12 cellular contexts compared by ENCODE assay signal in the genomic region with DNA sequence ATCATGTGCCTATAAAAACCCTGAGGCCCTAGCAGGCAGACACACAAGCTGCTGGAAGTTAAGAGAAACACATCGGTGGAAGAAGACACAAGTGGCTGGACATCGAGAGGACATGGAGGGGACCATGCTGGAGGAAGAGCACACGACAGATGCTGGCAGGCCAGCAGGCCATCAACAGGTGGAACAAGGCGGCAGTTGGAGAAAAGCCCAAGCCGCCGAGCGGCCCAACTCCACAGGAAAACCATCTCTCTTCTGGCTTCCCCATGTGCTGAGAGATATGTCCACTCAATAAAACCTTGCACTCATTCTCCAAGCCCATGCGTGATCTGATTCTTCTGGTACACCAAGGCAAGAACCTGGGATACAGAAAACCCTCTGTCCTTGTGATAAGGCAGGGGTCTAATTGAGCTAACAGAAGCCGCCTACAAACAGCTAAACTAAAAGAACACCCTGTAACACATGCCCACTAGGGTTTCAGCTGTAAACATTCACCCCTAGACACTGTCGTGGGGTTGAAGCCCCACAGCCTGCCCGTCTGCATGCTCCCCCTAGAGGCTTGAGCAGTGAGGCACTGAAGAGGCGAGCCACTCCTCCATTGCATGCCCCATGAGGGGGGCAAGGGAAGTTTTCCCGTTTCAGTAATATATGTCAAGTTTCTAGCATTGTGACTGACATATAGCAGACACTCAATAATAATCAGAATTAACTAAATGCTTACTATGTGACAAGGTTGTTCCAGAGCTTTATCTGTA. TPM values are rescaled to one million over a fixed set of nuclear protein-coding genes. Genes with fewer than 3 reads are reported as not detected.
A peak's percentile ranks its signal among the peaks of the same experiment; 100 is the strongest.
DNase-seq lines count a peak whose midpoint lies in the region; ATAC-seq, FAIRE-seq and TF ChIP-seq lines count a peak whose summit lies in the region.
"Had no signal": no experiment of that assay in that cellular context is flagged by ENCODE, and none has a peak within 500 bp of the region (broad histone marks: within the 10 kb centered on the region; RNA-seq: fewer than 3 reads in every experiment).

No MANE protein-coding gene starts in this region.

- no peaks in the 10 kb centered on the region for H3K9me3 Mint-ChIP-seq in activated CD8-positive, alpha-beta memory T cell treated with anti-CD3 and anti-CD28 coated beads, Interleukin-2, amount 10 ng/mL, durations not matched to agents 7 days and 5 days (ENCODE audit: low read depth)

- no peaks in the 10 kb centered on the region for H3K4me1 Mint-ChIP-seq in activated CD8-positive, alpha-beta memory T cell treated with anti-CD3 and anti-CD28 coated beads, Interleukin-2, amount 10 ng/mL, durations not matched to agents 7 days and 5 days

- no TSS peak for BruUV-seq in IMR-90 (replicated peaks; lab: Mats Ljungman, UMichigan)
- BruUV-seq in GM12878 (replicated peaks; lab: Mats Ljungman, UMichigan): no TSS peak

- intact Hi-C loops in IMR-90 (cut with micrococcal nuclease): no loop called here
- intact Hi-C loops in GM12878 (cut with micrococcal nuclease; ENCODE audit: unreplicated experiment): loop anchor here (2.0 kb wide), 1 partner anchor 169 kb away; no protein-coding TSS in a partner anchor

- no peak overlapping the region for H3K4me3 ChIP-seq in IMR-90 (ENCODE audit: insufficient read depth, low read depth, low read length)
- H3K4me3 ChIP-seq in GM12878: no peak overlapping the region
- H3K4me3 ChIP-seq: ovary had no signal

- peaks cover 7% of the 10 kb centered on the region for H3K27me3 Mint-ChIP-seq in activated CD8-positive, alpha-beta memory T cell treated with anti-CD3 and anti-CD28 coated beads, Interleukin-2, amount 10 ng/mL, durations not matched to agents 7 days and 5 days

- peak; percentile 55 for ATAC-seq in activated CD8-positive, alpha-beta memory T cell treated with anti-CD3 and anti-CD28 coated beads, Interleukin-2, amount 10 ng/mL, durations not matched to agents 7 days and 5 days
- ATAC-seq in IMR-90 (ENCODE audit: low read depth): no peak
- ATAC-seq in GM12878: peak; percentile 92
- no peak for ATAC-seq in GM21515 (IDR thresholded peaks at IDR 0.05; ENCODE audit: unreplicated experiment)

- H3K27ac ChIP-seq in IMR-90 (ENCODE audit: insufficient read depth, low read length): no peak overlapping the region
- H3K27ac ChIP-seq in GM12878 (ENCODE audit: control insufficient read depth, insufficient read depth): no peak overlapping the region
- H3K27ac ChIP-seq: HL-60, ovary had no signal

- H3K14ac ChIP-seq in IMR-90 (replicated peaks; ENCODE audit: low read depth, low read length): no peak overlapping the region

- no peak overlapping the region for H2BK20ac ChIP-seq in IMR-90 (ENCODE audit: low read depth, low read length)

- TF ChIP-seq EP300 in GM12878 (IDR thresholded peaks at IDR 0.05; ENCODE audit: borderline replicate concordance in 1 of 2, control insufficient read depth in 1 of 2, low read depth in 2 of 2, low read length in 2 of 2): no peak

- TF ChIP-seq POLR2A in IMR-90 (IDR thresholded peaks at IDR 0.05; ENCODE audit: low read depth, low read length) (no peak), GM12878 (IDR thresholded peaks at IDR 0.05; ENCODE audit: low read depth, low read length) (no peak)

- peak; percentile 35 for TF ChIP-seq CTCF in IMR-90 (conservative IDR thresholded peaks at IDR 0.05; ENCODE audit: low read depth, low read length)
- peak; percentile 50 to 66 (median 59) for TF ChIP-seq CTCF in GM12878 (IDR thresholded peaks at IDR 0.05 in 2 of 3, conservative IDR thresholded peaks at IDR 0.05 in 1 of 3; ENCODE audit: control insufficient read depth in 2 of 3, extremely low read depth in 1 of 3, insufficient read depth in 1 of 3, low read depth in 3 of 3, low read length in 3 of 3)

- RAD21 ChIA-PET in GM12878 (lab: Charles Lee; ENCODE audit: unreplicated experiment): interaction anchor here (0.9 to 6.3 kb wide), 7 partner anchors 50 to 375 kb away, joined by 3 to 106 read pairs (median 17); no protein-coding TSS in a partner anchor

- no peak overlapping the region for H2BK15ac ChIP-seq in IMR-90 (ENCODE audit: low read depth, low read length)

- H3K27ac Mint-ChIP-seq in activated CD8-positive, alpha-beta memory T cell treated with anti-CD3 and anti-CD28 coated beads, Interleukin-2, amount 10 ng/mL, durations not matched to agents 7 days and 5 days: no peak overlapping the region

- H3K18ac ChIP-seq in IMR-90 (ENCODE audit: low read depth, low read length): no peak overlapping the region

- H3K9ac ChIP-seq in IMR-90 (ENCODE audit: low read depth, low read length) (no peak overlapping the region), GM12878 (ENCODE audit: control insufficient read depth, insufficient read depth, low read length) (no peak overlapping the region)

- dilution Hi-C loops in IMR-90 (cut with HindIII; ENCODE audit: low sequenced_read_pairs, unreplicated experiment): no loop called here

- TF ChIP-seq RAD21 in IMR-90 (IDR thresholded peaks at IDR 0.05; ENCODE audit: low read length) (peak; percentile 12; the same call in 1 of the 2 replicates), GM12878 (IDR thresholded peaks at IDR 0.05; ENCODE audit: insufficient read depth, low read depth, low read length) (peak; percentile 36; the same call in 1 of the 2 replicates)

- DNase-seq in activated CD8-positive, alpha-beta memory T cell treated with anti-CD3 and anti-CD28 coated beads, Interleukin-2, amount 10 ng/mL, durations not matched to agents 7 days and 5 days: no peak
- no peak for DNase-seq in activated CD8-positive, alpha-beta memory T cell treated with anti-CD3 and anti-CD28 coated beads, Interleukin-2, amount 50 U/mL, for 4 hours
- no peak for DNase-seq in IMR-90
- DNase-seq in GM12878 (ENCODE audit: low read depth, low spot score): no peak
- peak; percentile 40 for DNase-seq in stimulated activated CD8-positive, alpha-beta memory T cell treated with anti-CD3 and anti-CD28 coated beads, Interleukin-4, amount 100 ng/mL, for 48 hours
- no peak for DNase-seq in NCI-H524 treated with DMSO at 0.1 percent for 48 hours (lab: John Stamatoyannopoulos, UW)
- no peak for DNase-seq in DMS114 treated with DMSO at 0.1 percent for 48 hours (lab: John Stamatoyannopoulos, UW; ENCODE audit: unreplicated experiment)
- DNase-seq: effector memory CD4-positive, alpha-beta T cell; ovary had no signal

- H3K4me2 ChIP-seq in IMR-90 (ENCODE audit: low read depth, low read length) (no peak overlapping the region), GM12878 (ENCODE audit: control insufficient read depth, insufficient read depth) (no peak overlapping the region)

- H3K4ac ChIP-seq in IMR-90 (ENCODE audit: low read depth, low read length): no peak overlapping the region

- H3K36me3 ChIP-seq in IMR-90 (ENCODE audit: control insufficient read depth, insufficient read depth, low read length) (no peaks in the 10 kb centered on the region), GM12878 (ENCODE audit: control insufficient read depth in 2 of 2, insufficient read depth in 2 of 2, low read length in 1 of 2) (no peaks in the 10 kb centered on the region)
- H3K36me3 ChIP-seq: ovary had no signal

- no peaks in the 10 kb centered on the region for H3K9me3 ChIP-seq in IMR-90 (ENCODE audit: control insufficient read depth, insufficient read depth, low read length)
- no peaks in the 10 kb centered on the region for H3K9me3 ChIP-seq in GM12878 (replicated peaks; ENCODE audit: control insufficient read depth, insufficient read depth, low read length)
- H3K9me3 ChIP-seq: ovary had no signal

- no peaks in the 10 kb centered on the region for H3K79me1 ChIP-seq in IMR-90 (ENCODE audit: low read depth in 1 of 2, low read length in 2 of 2)

- H3K79me2 ChIP-seq in GM12878 (ENCODE audit: control insufficient read depth, insufficient read depth, low read length): no peaks in the 10 kb centered on the region

- 100% methylated on average over 1 of the region's 13 CpGs; no CpG with 5 or more reads in 1 of the 2 experiments for WGBS in IMR-90 (ENCODE audit: extremely low coverage in 2 of 2, insufficient read length in 1 of 2), 2 experiments
- 36% methylated on average over 13 of the region's 13 CpGs for WGBS in GM12878 (ENCODE audit: insufficient coverage, insufficient replicate concordance, low lambda C conversion rate, missing lambda C conversion rate)

- H3K4me1 ChIP-seq in IMR-90 (ENCODE audit: control insufficient read depth, insufficient read depth, low read length): no peaks in the 10 kb centered on the region
- H3K4me1 ChIP-seq in GM12878 (ENCODE audit: control insufficient read depth, insufficient read depth, low read length): no peaks in the 10 kb centered on the region

- no peak overlapping the region for H2AK5ac ChIP-seq in IMR-90 (ENCODE audit: low read depth, low read length)

- FAIRE-seq in GM12878 (lab: Jason Lieb, UNC): no peak

- no peak overlapping the region for H4K5ac ChIP-seq in IMR-90 (ENCODE audit: low read depth, low read length)

- H4K20me1 ChIP-seq in IMR-90 (ENCODE audit: insufficient read depth, low read length) (no peaks in the 10 kb centered on the region), GM12878 (ENCODE audit: control insufficient read depth, insufficient read depth) (no peaks in the 10 kb centered on the region)

- CTCF ChIA-PET in activated CD8-positive, alpha-beta memory T cell treated with anti-CD3 and anti-CD28 coated beads, Interleukin-2, amount 10 ng/mL, durations not matched to agents 7 days and 5 days (lab: Charles Lee): interaction anchor here (1.1 to 3.6 kb wide), 3 partner anchors 10 to 370 kb away, joined by 3 to 30 read pairs (median 4); no protein-coding TSS in a partner anchor
- CTCF ChIA-PET in IMR-90 (lab: Yijun Ruan, JAX): interaction anchor here (0.6 kb wide), 1 partner anchor 381 kb away, joined by 3 read pairs; no protein-coding TSS in a partner anchor
- CTCF ChIA-PET in GM12878 (lab: Yijun Ruan, JAX): interaction anchor here (1.2 to 8.4 kb wide), 13 partner anchors 12 to 803 kb away, joined by 3 to 196 read pairs (median 38); no protein-coding TSS in a partner anchor

- no peak overlapping the region for H3K23ac ChIP-seq in IMR-90 (ENCODE audit: low read depth, low read length)

- 0 out of 2 replicates have a peak, but pooled peaks cover 4% of the 10 kb centered on the region for H3K9me1 ChIP-seq in IMR-90 (ENCODE audit: insufficient read depth, low read length)

- H4K91ac ChIP-seq in IMR-90 (ENCODE audit: insufficient read depth, low read depth, low read length): no peak overlapping the region

- SMC1A ChIA-PET in GM12878 (lab: Charles Lee; ENCODE audit: uncharacterized antibody, unreplicated experiment): interaction anchor here (0.6 to 4.6 kb wide), 7 partner anchors 24 to 407 kb away, joined by 3 to 98 read pairs (median 3); no protein-coding TSS in a partner anchor

- no peak overlapping the region for H3K4me3 Mint-ChIP-seq in activated CD8-positive, alpha-beta memory T cell treated with anti-CD3 and anti-CD28 coated beads, Interleukin-2, amount 10 ng/mL, durations not matched to agents 7 days and 5 days

- H2AFZ ChIP-seq in IMR-90 (replicated peaks; ENCODE audit: low read length, poor library complexity): no peak overlapping the region
- H2AFZ ChIP-seq in GM12878 (ENCODE audit: control insufficient read depth, low read depth, low read length): no peak overlapping the region

- no peak overlapping the region for H2BK5ac ChIP-seq in IMR-90 (ENCODE audit: low read depth, low read length, poor library complexity, severe bottlenecking)

- peak overlapping the region; percentile 28 for H2AK9ac ChIP-seq in IMR-90 (replicated peaks; ENCODE audit: low read depth, low read length, poor library complexity)

- in situ Hi-C loops in IMR-90 (cut with MboI; ENCODE audit: low sequenced_read_pairs): no loop called here
- in situ Hi-C loops in GM12878 (cut with MboI): loop anchor here (25.0 kb wide), 1 partner anchor 802 kb away; no protein-coding TSS in a partner anchor

- H2BK120ac ChIP-seq in IMR-90 (ENCODE audit: low read depth, low read length): no peak overlapping the region

- H3K27me3 ChIP-seq in IMR-90 (ENCODE audit: control insufficient read depth, insufficient read depth, low read length) (peaks cover 7% of the 10 kb centered on the region), GM12878 (replicated peaks in 1 of 2; ENCODE audit: control insufficient read depth in 2 of 2, insufficient read depth in 2 of 2, low read length in 1 of 2) (peaks cover 0 to 3% of the 10 kb centered on the region in 2 experiments; a peak in 1 of 4 replicates)
- H3K27me3 ChIP-seq: ovary had no signal

- no peak overlapping the region for H4K8ac ChIP-seq in IMR-90 (ENCODE audit: low read depth in 2 of 2, low read length in 2 of 2)

- POLR2A ChIA-PET in IMR-90 (lab: Charles Lee; ENCODE audit: unreplicated experiment): no interaction called here
- POLR2A ChIA-PET in GM12878 (lab: Charles Lee): no interaction called here

- no peaks in the 10 kb centered on the region for H3K36me3 Mint-ChIP-seq in activated CD8-positive, alpha-beta memory T cell treated with anti-CD3 and anti-CD28 coated beads, Interleukin-2, amount 10 ng/mL, durations not matched to agents 7 days and 5 days

- no peak overlapping the region for H3K56ac ChIP-seq in IMR-90 (ENCODE audit: extremely low read depth, insufficient read depth, low read length)

RNA-seq across cellular contexts. Expression of a gene that starts 39.0 kb away (rescaled TPM):
- total RNA-seq in activated CD8-positive, alpha-beta memory T cell treated with anti-CD3 and anti-CD28 coated beads, Interleukin-2, amount 10 ng/mL, durations not matched to agents 7 days and 5 days: not detected
- total RNA-seq in IMR-90 (2012; rRNA removed) (not detected in 2 replicates), GM12878 (2014; rRNA removed) (0.05 and 0.11 TPM in 2 replicates), GM12878 (2014; rRNA removed; fragmentation: Illumina TruSeq; extraction: Trizol) (0.14 and 0.36 TPM in 2 replicates), GM12878 (2021) (0.13 and 0.18 TPM in 2 replicates)
- polyA plus RNA-seq in IMR-90 (2012; rRNA removed) (not detected in 2 replicates), GM12878 (2011; rRNA removed) (0.57 and 2.6 TPM in 2 replicates), GM12878 (2014; fragmentation: Illumina TruSeq; extraction: Trizol) (0.11 and 0.19 TPM in 2 replicates), GM12878 (2014; fragmentation: Nextera tagmentation; extraction: Ambion mirVana) (under 1 TPM; 0.10 to 0.11 TPM), GM12878 (2014; rRNA removed) (0.11 and 0.24 TPM in 2 replicates), GM12878 (2016; fragmentation: Nextera tagmentation; extraction: Ambion mirVana) (not detected)
- not detected in 2 replicates for polyA plus RNA-seq in IMR-90 (2012; cell fraction: cytosol; rRNA removed)
- not detected in 2 replicates for polyA plus RNA-seq in IMR-90 (2012; cell fraction: nucleus; rRNA removed; ENCODE audit: low replicate concordance)
- total RNA-seq in GM12878 (2013; cell fraction: nucleolus; rRNA removed): not detected in 2 replicates
- not detected for polyA plus RNA-seq in GM12878 (2011; ENCODE audit: low read depth)
- polyA plus RNA-seq in GM12878 (2011; cell fraction: cytosol; rRNA removed): 0.18 and 0.27 TPM in 2 replicates
- 0.19 and 0.49 TPM in 2 replicates for polyA plus RNA-seq in GM12878 (2011; cell fraction: nucleus; rRNA removed)
- polyA plus RNA-seq in GM12878 (2012): not detected in 2 replicates
- polyA minus RNA-seq in GM12878 (2011; rRNA and poly(A)+ RNA removed): 0.21 and 0.22 TPM in 2 replicates
- 2.7 TPM in 1 of 2 replicates, not detected in the other for polyA minus RNA-seq in GM12878 (2011; cell fraction: cytosol; rRNA and poly(A)+ RNA removed)
- not detected in 2 replicates for polyA minus RNA-seq in GM12878 (2011; cell fraction: nucleus; rRNA and poly(A)+ RNA removed)
- total RNA-seq: ovary; T-helper 2 cell treated with Interferon-gamma antibody and Interleukin-4, amounts not matched to agents 100 ng/mL and 5 ng/mL, for 36 hours had no signal
- polyA plus RNA-seq: ovary had no signal

RNA-seq across cellular contexts. Expression of a gene that starts 41.4 kb away (rescaled TPM):
- not detected for total RNA-seq in activated CD8-positive, alpha-beta memory T cell treated with anti-CD3 and anti-CD28 coated beads, Interleukin-2, amount 10 ng/mL, durations not matched to agents 7 days and 5 days
- not detected in 2 replicates for total RNA-seq in IMR-90 (2012; rRNA removed)
- polyA plus RNA-seq in IMR-90 (2012; rRNA removed): not detected in 2 replicates
- polyA plus RNA-seq in IMR-90 (2012; cell fraction: cytosol; rRNA removed): not detected in 2 replicates
- not detected in 2 replicates for polyA plus RNA-seq in IMR-90 (2012; cell fraction: nucleus; rRNA removed; ENCODE audit: low replicate concordance)
- not detected in 2 replicates for total RNA-seq in GM12878 (2013; cell fraction: nucleolus; rRNA removed)
- total RNA-seq in GM12878 (2014; rRNA removed): not detected in 2 replicates
- not detected in 2 replicates for total RNA-seq in GM12878 (2014; rRNA removed; fragmentation: Illumina TruSeq; extraction: Trizol)
- total RNA-seq in GM12878 (2021): not detected in 2 replicates
- polyA plus RNA-seq in GM12878 (2011; ENCODE audit: low read depth): not detected
- not detected in 2 replicates for polyA plus RNA-seq in GM12878 (2011; rRNA removed)
- polyA plus RNA-seq in GM12878 (2011; cell fraction: cytosol; rRNA removed): not detected in 2 replicates
- not detected in 2 replicates for polyA plus RNA-seq in GM12878 (2011; cell fraction: nucleus; rRNA removed)
- not detected in 2 replicates for polyA plus RNA-seq in GM12878 (2012)
- not detected in 2 replicates for polyA plus RNA-seq in GM12878 (2014; fragmentation: Illumina TruSeq; extraction: Trizol)
- not detected for polyA plus RNA-seq in GM12878 (2014; fragmentation: Nextera tagmentation; extraction: Ambion mirVana)
- polyA plus RNA-seq in GM12878 (2014; rRNA removed): not detected in 2 replicates
- polyA plus RNA-seq in GM12878 (2016; fragmentation: Nextera tagmentation; extraction: Ambion mirVana): not detected
- not detected in 2 replicates for polyA minus RNA-seq in GM12878 (2011; rRNA and poly(A)+ RNA removed)
- not detected in 2 replicates for polyA minus RNA-seq in GM12878 (2011; cell fraction: cytosol; rRNA and poly(A)+ RNA removed)
- polyA minus RNA-seq in GM12878 (2011; cell fraction: nucleus; rRNA and poly(A)+ RNA removed): not detected in 2 replicates
- total RNA-seq: ovary; T-helper 2 cell treated with Interferon-gamma antibody and Interleukin-4, amounts not matched to agents 100 ng/mL and 5 ng/mL, for 36 hours had no signal

Comparison
In these comparisons a context has a peak if more than half of its experiments do, and no peak if none do; other contexts are left out.
1. ATAC-seq: peak in activated CD8-positive, alpha-beta memory T cell treated with anti-CD3 and anti-CD28 coated beads, Interleukin-2, amount 10 ng/mL, durations not matched to agents 7 days and 5 days (single experiment) and GM12878 (single experiment); none in IMR-90 (single experiment) and GM21515 (single experiment).